Comparison of ENCODE assay signal across 25 cellular contexts in the genomic region with DNA sequence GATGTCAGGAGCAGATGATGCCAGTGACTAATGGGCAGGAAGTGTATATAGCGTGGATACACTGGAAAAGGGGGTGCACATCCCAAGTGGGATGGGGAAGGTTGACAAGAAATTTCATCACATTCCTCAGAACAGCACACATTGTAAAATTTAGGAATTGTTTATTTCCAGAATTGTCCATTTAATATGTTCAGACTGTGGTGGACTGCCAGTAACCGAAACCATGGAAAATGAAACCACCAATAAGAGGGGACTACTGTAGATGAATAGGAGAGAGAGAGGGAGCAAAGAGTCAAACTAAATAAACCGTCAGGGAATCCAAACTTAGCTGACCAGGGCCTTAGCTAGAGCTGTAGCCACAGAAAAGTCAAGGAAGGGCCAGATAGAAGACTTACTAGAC.
"Had no signal": no experiment of that assay in that cellular context is flagged by ENCODE, and none has a peak within 500 bp of the region (broad histone marks: within the 10 kb centered on the region; RNA-seq: fewer than 3 reads in every experiment).

No MANE protein-coding gene starts in this region.

- ATAC-seq: activated CD8-positive, alpha-beta memory T cell treated with anti-CD3 and anti-CD28 coated beads, Interleukin-2, amount 10 ng/mL, durations not matched to agents 7 days and 5 days; activated naive CD4-positive, alpha-beta T cell treated with anti-CD3 and anti-CD28 coated beads, Interleukin-2, amount 50 U/mL, for 72 hours; activated naive CD8-positive, alpha-beta T cell treated with anti-CD3 and anti-CD28 coated beads, Interleukin-2, amount 50 U/mL, for 24 hours; body of pancreas; T-cell had no signal

- H3K27me3 ChIP-seq: ascending aorta, body of pancreas, Peyer's patch had no signal

- DNase-seq: activated B cell treated with CpG ODN at 0.5 μM for 24 hours; activated CD4-positive, alpha-beta T cell treated with anti-CD3 and anti-CD28 coated beads for 1 hour; activated CD4-positive, alpha-beta T cell treated with anti-CD3 and anti-CD28 coated beads, Interleukin-2, amount 10 ng/mL, durations not matched to agents 24 days and 14 days; activated CD4-positive, alpha-beta T cell treated with anti-CD3 and anti-CD28 coated beads, Interleukin-2, amount 50 U/mL, for 48 hours; activated CD8-positive, alpha-beta memory T cell treated with anti-CD3 and anti-CD28 coated beads, Interleukin-2, amount 10 ng/mL, durations not matched to agents 7 days and 5 days; activated effector memory CD4-positive, alpha-beta T cell treated with anti-CD3 and anti-CD28 coated beads, Interleukin-2, amount 50 U/mL, for 16 hours; activated naive CD4-positive, alpha-beta T cell treated with Interleukin-2 at 50 U/mL for 16 hours; activated naive CD8-positive, alpha-beta T cell treated with anti-CD3 and anti-CD28 coated beads, Interleukin-2, amount 50 U/mL, for 24 hours; activated T-cell treated with anti-CD3 and anti-CD28 coated beads, Interleukin-2, amount 50 U/mL, for 24 hours; amniotic stem cell; body of pancreas; central memory CD4-positive, alpha-beta T cell; NCI-H1105; NCI-H1436; NCI-H187; NCI-H2081; NCI-H510A treated with DMSO at 0.1 percent for 48 hours; NCI-H69; Peyer's patch; SHP77; T-cell; T-helper 2 cell; T1000 had no signal

- H3K36me3 ChIP-seq: ascending aorta, Peyer's patch had no signal

- H3K4me1 ChIP-seq: ascending aorta, Peyer's patch had no signal

- H3K27ac ChIP-seq: ascending aorta, body of pancreas, Peyer's patch had no signal

- H3K9me3 ChIP-seq: ascending aorta, body of pancreas, Peyer's patch had no signal

- H3K4me3 ChIP-seq: ascending aorta, body of pancreas, Peyer's patch had no signal
